ENCODE assay signal across 1 cellular context in the genomic region with DNA sequence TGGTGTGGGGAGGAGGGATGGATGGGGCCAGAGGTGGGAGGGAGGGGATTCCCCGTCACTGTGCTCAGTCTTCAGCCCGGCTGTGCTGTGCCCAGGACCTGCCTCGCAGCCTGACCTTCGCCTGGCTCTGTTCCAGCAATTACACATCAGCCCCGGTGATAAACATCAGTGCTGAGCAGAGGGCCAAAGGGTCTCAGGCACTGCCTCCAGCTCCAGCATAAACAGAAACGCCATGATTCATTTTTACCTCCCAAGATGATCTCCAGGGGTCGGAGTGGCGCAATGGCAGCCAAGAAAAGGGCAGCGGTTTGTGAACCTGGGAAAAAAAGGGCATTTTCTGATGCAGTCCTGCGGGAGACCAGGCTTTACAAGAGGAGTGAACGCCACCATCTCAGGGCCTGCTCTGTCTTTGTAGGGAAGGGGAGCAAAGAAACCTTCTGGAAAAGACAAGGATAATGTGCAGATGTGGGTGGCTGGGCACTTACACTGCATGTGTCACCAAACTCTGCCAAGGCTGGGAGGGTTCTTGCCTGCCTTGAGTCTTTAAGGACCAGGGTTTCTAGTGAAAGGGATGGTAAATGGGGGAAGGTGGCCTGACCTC.
TF ChIP-seq lines count a peak whose summit lies in the region.

No MANE protein-coding gene starts in this region.

TF ChIP-seq in IMR-90, 13 proteins besides CTCF, POLR2A, EP300 and RAD21 (continued from another document):
- TF ChIP-seq RCOR1 (IDR thresholded peaks at IDR 0.05; ENCODE audit: insufficient replicate concordance, low read length) = peak; percentile 18
- TF ChIP-seq BHLHE40 (IDR thresholded peaks at IDR 0.05; ENCODE audit: low read depth, low read length) = peak; percentile 52
- TF ChIP-seq MAZ (IDR thresholded peaks at IDR 0.05; ENCODE audit: borderline replicate concordance, low read depth, low read length) = peak; percentile 54; the same call in 1 of the 2 replicates
- TF ChIP-seq NFE2L2 (IDR thresholded peaks at IDR 0.05; ENCODE audit: low read depth, low read length) = 0 out of 2 replicates have a peak, but pooled peaks have one; percentile 2
